1 cellular context compared by ENCODE assay signal in genomic region chr17:50977487-50978159, GRCh38.
TF ChIP-seq lines count a peak whose summit lies in the region.

No MANE protein-coding gene starts in this region.

TF ChIP-seq in HepG2, 621 proteins besides CTCF, POLR2A, EP300 and RAD21 (continued from another document and continues in another):
- no peak; the same call in 1 of the 2 replicates for TF ChIP-seq ZSCAN29 (CRISPR knock-in tag; conservative IDR thresholded peaks at IDR 0.05)
- no peak for TF ChIP-seq ZNF598 (CRISPR knock-in tag; IDR thresholded peaks at IDR 0.05; ENCODE audit: borderline replicate concordance)
- TF ChIP-seq DMAP1 (CRISPR knock-in tag; IDR thresholded peaks at IDR 0.05): no peak; the same call in none of the 2 replicates
- TF ChIP-seq, protein P1, sequence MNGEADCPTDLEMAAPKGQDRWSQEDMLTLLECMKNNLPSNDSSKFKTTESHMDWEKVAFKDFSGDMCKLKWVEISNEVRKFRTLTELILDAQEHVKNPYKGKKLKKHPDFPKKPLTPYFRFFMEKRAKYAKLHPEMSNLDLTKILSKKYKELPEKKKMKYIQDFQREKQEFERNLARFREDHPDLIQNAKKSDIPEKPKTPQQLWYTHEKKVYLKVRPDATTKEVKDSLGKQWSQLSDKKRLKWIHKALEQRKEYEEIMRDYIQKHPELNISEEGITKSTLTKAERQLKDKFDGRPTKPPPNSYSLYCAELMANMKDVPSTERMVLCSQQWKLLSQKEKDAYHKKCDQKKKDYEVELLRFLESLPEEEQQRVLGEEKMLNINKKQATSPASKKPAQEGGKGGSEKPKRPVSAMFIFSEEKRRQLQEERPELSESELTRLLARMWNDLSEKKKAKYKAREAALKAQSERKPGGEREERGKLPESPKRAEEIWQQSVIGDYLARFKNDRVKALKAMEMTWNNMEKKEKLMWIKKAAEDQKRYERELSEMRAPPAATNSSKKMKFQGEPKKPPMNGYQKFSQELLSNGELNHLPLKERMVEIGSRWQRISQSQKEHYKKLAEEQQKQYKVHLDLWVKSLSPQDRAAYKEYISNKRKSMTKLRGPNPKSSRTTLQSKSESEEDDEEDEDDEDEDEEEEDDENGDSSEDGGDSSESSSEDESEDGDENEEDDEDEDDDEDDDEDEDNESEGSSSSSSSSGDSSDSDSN (CRISPR knock-in tag; IDR thresholded peaks at IDR 0.05): no peak
- TF ChIP-seq TARDBP (CRISPR knock-in tag; IDR thresholded peaks at IDR 0.05): peak; percentile 47; the same call in 1 of the 2 replicates
- peak; percentile 47 for TF ChIP-seq YY1 (IDR thresholded peaks at IDR 0.05; ENCODE audit: insufficient read depth, insufficient replicate concordance, low read depth, low read length)
- TF ChIP-seq, protein P2, sequence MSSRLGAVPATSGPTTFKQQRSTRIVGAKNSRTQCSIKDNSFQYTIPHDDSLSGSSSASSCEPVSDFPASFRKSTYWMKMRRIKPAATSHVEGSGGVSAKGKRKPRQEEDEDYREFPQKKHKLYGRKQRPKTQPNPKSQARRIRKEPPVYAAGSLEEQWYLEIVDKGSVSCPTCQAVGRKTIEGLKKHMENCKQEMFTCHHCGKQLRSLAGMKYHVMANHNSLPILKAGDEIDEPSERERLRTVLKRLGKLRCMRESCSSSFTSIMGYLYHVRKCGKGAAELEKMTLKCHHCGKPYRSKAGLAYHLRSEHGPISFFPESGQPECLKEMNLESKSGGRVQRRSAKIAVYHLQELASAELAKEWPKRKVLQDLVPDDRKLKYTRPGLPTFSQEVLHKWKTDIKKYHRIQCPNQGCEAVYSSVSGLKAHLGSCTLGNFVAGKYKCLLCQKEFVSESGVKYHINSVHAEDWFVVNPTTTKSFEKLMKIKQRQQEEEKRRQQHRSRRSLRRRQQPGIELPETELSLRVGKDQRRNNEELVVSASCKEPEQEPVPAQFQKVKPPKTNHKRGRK (CRISPR knock-in tag; IDR thresholded peaks at IDR 0.05): no peak
- TF ChIP-seq HNF4G (IDR thresholded peaks at IDR 0.05; ENCODE audit: borderline replicate concordance, low read depth, low read length): peak; percentile 74
- no peak; the same call in 1 of the 2 replicates for TF ChIP-seq HNF4G (CRISPR knock-in tag; IDR thresholded peaks at IDR 0.05; ENCODE audit: borderline replicate concordance, low read depth)
- no peak for TF ChIP-seq MBNL3 (CRISPR knock-in tag; conservative IDR thresholded peaks at IDR 0.05)
- TF ChIP-seq RBAK (CRISPR knock-in tag; IDR thresholded peaks at IDR 0.05): no peak
- TF ChIP-seq ZNF672 (CRISPR knock-in tag; IDR thresholded peaks at IDR 0.05): no peak
- TF ChIP-seq ZNF724P (CRISPR knock-in tag; IDR thresholded peaks at IDR 0.05; ENCODE audit: borderline replicate concordance): no peak
- no peak for TF ChIP-seq GABPA (IDR thresholded peaks at IDR 0.05; ENCODE audit: low read depth, low read length)
- no peak for TF ChIP-seq GABPA (CRISPR knock-in tag; IDR thresholded peaks at IDR 0.05; ENCODE audit: low read depth)
- TF ChIP-seq YEATS4 (CRISPR knock-in tag; IDR thresholded peaks at IDR 0.05; ENCODE audit: borderline replicate concordance): no peak; the same call in 1 of the 2 replicates
- TF ChIP-seq TCF12 (IDR thresholded peaks at IDR 0.05): no peak
- no peak for TF ChIP-seq TCF12 (CRISPR knock-in tag; IDR thresholded peaks at IDR 0.05)
- no peak for TF ChIP-seq BHLHE40 (IDR thresholded peaks at IDR 0.05; ENCODE audit: low read length)
- TF ChIP-seq FOXK1 (CRISPR knock-in tag; IDR thresholded peaks at IDR 0.05; ENCODE audit: borderline replicate concordance, low read depth): peak; percentile 48; the same call in 1 of the 2 replicates
- TF ChIP-seq, protein P3, sequence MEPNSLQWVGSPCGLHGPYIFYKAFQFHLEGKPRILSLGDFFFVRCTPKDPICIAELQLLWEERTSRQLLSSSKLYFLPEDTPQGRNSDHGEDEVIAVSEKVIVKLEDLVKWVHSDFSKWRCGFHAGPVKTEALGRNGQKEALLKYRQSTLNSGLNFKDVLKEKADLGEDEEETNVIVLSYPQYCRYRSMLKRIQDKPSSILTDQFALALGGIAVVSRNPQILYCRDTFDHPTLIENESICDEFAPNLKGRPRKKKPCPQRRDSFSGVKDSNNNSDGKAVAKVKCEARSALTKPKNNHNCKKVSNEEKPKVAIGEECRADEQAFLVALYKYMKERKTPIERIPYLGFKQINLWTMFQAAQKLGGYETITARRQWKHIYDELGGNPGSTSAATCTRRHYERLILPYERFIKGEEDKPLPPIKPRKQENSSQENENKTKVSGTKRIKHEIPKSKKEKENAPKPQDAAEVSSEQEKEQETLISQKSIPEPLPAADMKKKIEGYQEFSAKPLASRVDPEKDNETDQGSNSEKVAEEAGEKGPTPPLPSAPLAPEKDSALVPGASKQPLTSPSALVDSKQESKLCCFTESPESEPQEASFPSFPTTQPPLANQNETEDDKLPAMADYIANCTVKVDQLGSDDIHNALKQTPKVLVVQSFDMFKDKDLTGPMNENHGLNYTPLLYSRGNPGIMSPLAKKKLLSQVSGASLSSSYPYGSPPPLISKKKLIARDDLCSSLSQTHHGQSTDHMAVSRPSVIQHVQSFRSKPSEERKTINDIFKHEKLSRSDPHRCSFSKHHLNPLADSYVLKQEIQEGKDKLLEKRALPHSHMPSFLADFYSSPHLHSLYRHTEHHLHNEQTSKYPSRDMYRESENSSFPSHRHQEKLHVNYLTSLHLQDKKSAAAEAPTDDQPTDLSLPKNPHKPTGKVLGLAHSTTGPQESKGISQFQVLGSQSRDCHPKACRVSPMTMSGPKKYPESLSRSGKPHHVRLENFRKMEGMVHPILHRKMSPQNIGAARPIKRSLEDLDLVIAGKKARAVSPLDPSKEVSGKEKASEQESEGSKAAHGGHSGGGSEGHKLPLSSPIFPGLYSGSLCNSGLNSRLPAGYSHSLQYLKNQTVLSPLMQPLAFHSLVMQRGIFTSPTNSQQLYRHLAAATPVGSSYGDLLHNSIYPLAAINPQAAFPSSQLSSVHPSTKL (CRISPR knock-in tag; IDR thresholded peaks at IDR 0.05): peak; percentile 84
- TF ChIP-seq, protein P4, sequence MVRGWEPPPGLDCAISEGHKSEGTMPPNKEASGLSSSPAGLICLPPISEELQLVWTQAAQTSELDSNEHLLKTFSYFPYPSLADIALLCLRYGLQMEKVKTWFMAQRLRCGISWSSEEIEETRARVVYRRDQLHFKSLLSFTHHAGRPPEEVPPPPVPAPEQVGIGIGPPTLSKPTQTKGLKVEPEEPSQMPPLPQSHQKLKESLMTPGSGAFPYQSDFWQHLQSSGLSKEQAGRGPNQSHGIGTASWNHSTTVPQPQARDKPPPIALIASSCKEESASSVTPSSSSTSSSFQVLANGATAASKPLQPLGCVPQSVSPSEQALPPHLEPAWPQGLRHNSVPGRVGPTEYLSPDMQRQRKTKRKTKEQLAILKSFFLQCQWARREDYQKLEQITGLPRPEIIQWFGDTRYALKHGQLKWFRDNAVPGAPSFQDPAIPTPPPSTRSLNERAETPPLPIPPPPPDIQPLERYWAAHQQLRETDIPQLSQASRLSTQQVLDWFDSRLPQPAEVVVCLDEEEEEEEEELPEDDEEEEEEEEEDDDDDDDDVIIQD (CRISPR knock-in tag; IDR thresholded peaks at IDR 0.05; ENCODE audit: low read depth): peak; percentile 81
- TF ChIP-seq ARNT2 (CRISPR knock-in tag; IDR thresholded peaks at IDR 0.05; ENCODE audit: low read depth): no peak
- no peak for TF ChIP-seq ZNF225 (CRISPR knock-in tag; IDR thresholded peaks at IDR 0.05)
- TF ChIP-seq ZNF850 (CRISPR knock-in tag; conservative IDR thresholded peaks at IDR 0.05): no peak
- no peak for TF ChIP-seq ZMAT5 (CRISPR knock-in tag; IDR thresholded peaks at IDR 0.05; ENCODE audit: borderline replicate concordance, low read depth)
- no peak for TF ChIP-seq GATAD1 (CRISPR knock-in tag; IDR thresholded peaks at IDR 0.05)
- peak; percentile 49 for TF ChIP-seq PHF5A (CRISPR knock-in tag; IDR thresholded peaks at IDR 0.05; ENCODE audit: low read depth, unreplicated experiment)
- TF ChIP-seq ZNF337 (CRISPR knock-in tag; IDR thresholded peaks at IDR 0.05; ENCODE audit: borderline replicate concordance, low read depth): no peak
- TF ChIP-seq KDM4B (CRISPR knock-in tag; IDR thresholded peaks at IDR 0.05): no peak
- no peak for TF ChIP-seq AKAP8 (CRISPR knock-in tag; IDR thresholded peaks at IDR 0.05)
- TF ChIP-seq SIN3B (IDR thresholded peaks at IDR 0.05; ENCODE audit: low read length): no peak
- TF ChIP-seq, protein P5, sequence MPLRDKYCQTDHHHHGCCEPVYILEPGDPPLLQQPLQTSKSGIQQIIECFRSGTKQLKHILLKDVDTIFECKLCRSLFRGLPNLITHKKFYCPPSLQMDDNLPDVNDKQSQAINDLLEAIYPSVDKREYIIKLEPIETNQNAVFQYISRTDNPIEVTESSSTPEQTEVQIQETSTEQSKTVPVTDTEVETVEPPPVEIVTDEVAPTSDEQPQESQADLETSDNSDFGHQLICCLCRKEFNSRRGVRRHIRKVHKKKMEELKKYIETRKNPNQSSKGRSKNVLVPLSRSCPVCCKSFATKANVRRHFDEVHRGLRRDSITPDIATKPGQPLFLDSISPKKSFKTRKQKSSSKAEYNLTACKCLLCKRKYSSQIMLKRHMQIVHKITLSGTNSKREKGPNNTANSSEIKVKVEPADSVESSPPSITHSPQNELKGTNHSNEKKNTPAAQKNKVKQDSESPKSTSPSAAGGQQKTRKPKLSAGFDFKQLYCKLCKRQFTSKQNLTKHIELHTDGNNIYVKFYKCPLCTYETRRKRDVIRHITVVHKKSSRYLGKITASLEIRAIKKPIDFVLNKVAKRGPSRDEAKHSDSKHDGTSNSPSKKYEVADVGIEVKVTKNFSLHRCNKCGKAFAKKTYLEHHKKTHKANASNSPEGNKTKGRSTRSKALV (CRISPR knock-in tag; IDR thresholded peaks at IDR 0.05): no peak
- no peak for TF ChIP-seq SMAD9 (CRISPR knock-in tag; IDR thresholded peaks at IDR 0.05)
- TF ChIP-seq ATF7-NPFF (CRISPR knock-in tag; IDR thresholded peaks at IDR 0.05; ENCODE audit: low read depth): no peak
- TF ChIP-seq E2F5 (CRISPR knock-in tag; conservative IDR thresholded peaks at IDR 0.05): no peak
- TF ChIP-seq ZNF678 (CRISPR knock-in tag; IDR thresholded peaks at IDR 0.05): no peak
- TF ChIP-seq NRL (CRISPR knock-in tag; IDR thresholded peaks at IDR 0.05; ENCODE audit: borderline replicate concordance): no peak
- no peak for TF ChIP-seq ZNF567 (CRISPR knock-in tag; IDR thresholded peaks at IDR 0.05; ENCODE audit: borderline replicate concordance)
- TF ChIP-seq, protein P6, sequence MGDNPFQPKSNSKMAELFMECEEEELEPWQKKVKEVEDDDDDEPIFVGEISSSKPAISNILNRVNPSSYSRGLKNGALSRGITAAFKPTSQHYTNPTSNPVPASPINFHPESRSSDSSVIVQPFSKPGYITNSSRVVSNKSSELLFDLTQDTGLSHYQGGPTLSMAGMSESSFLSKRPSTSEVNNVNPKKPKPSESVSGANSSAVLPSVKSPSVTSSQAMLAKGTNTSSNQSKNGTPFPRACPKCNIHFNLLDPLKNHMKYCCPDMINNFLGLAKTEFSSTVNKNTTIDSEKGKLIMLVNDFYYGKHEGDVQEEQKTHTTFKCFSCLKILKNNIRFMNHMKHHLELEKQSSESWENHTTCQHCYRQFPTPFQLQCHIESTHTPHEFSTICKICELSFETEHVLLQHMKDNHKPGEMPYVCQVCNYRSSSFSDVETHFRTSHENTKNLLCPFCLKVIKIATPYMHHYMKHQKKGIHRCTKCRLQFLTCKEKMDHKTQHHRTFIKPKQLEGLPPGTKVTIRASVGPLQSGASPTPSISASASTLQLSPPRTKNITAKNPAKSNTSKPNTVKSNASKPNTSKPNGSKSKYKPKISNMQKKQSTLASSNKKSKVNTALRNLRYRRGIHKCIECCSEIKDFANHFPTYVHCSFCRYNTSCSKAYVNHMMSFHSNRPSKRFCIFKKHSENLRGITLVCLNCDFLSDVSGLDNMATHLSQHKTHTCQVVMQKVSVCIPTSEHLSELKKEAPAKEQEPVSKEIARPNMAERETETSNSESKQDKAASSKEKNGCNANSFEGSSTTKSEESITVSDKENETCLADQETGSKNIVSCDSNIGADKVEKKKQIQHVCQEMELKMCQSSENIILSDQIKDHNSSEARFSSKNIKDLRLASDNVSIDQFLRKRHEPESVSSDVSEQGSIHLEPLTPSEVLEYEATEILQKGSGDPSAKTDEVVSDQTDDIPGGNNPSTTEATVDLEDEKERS (CRISPR knock-in tag; IDR thresholded peaks at IDR 0.05): peak; percentile 89
- no peak for TF ChIP-seq JARID2 (CRISPR knock-in tag; IDR thresholded peaks at IDR 0.05; ENCODE audit: insufficient replicate concordance)
- no peak; the same call in 1 of the 2 replicates for TF ChIP-seq ZNF3 (CRISPR knock-in tag; IDR thresholded peaks at IDR 0.05)
- no peak for TF ChIP-seq ZNF747 (CRISPR knock-in tag; IDR thresholded peaks at IDR 0.05; ENCODE audit: borderline replicate concordance)
- TF ChIP-seq CHCHD3 (CRISPR knock-in tag; IDR thresholded peaks at IDR 0.05): no peak
- TF ChIP-seq HNF4A (CRISPR knock-in tag; IDR thresholded peaks at IDR 0.05): peak; percentile 91
- TF ChIP-seq ZNF709 (CRISPR knock-in tag; IDR thresholded peaks at IDR 0.05): no peak
- TF ChIP-seq ZNF343 (CRISPR knock-in tag; IDR thresholded peaks at IDR 0.05): 0 out of 2 replicates have a peak, but pooled peaks have one; percentile 71
- no peak for TF ChIP-seq ZBTB49 (CRISPR knock-in tag; IDR thresholded peaks at IDR 0.05; ENCODE audit: borderline replicate concordance)
- 0 out of 2 replicates have a peak, but pooled peaks have one; percentile 37 for TF ChIP-seq ZNF773 (CRISPR knock-in tag; IDR thresholded peaks at IDR 0.05; ENCODE audit: borderline replicate concordance)
- peak; percentile 82; the same call in 1 of the 2 replicates for TF ChIP-seq CHD4 (IDR thresholded peaks at IDR 0.05; ENCODE audit: borderline replicate concordance, low read length)
- peak; percentile 74 for TF ChIP-seq ZNF232 (CRISPR knock-in tag; IDR thresholded peaks at IDR 0.05; ENCODE audit: borderline replicate concordance)
